Comparison of ENCODE assay signal across 24 cellular contexts in genomic region chr17:14198575-14198974, GRCh38. TPM values are rescaled to one million over a fixed set of nuclear protein-coding genes. Genes with fewer than 3 reads are reported as not detected.
DNase-seq lines count a peak whose midpoint lies in the region; ATAC-seq, FAIRE-seq and TF ChIP-seq lines count a peak whose summit lies in the region.
"Had no signal": no experiment of that assay in that cellular context is flagged by ENCODE, and none has a peak within 500 bp of the region (broad histone marks: within the 10 kb centered on the region; RNA-seq: fewer than 3 reads in every experiment).

No MANE protein-coding gene starts in this region.

- no peaks in the 10 kb centered on the region for H3K9me3 Mint-ChIP-seq in stimulated activated naive CD8-positive, alpha-beta T cell treated with anti-CD3 and anti-CD28 coated beads, Interleukin-15, Interleukin-2, amounts not matched to agents 100 ng/mL and 50 ng/mL, for 24 hours
- H3K9me3 Mint-ChIP-seq: H9, neural progenitor cell had no signal

- peaks cover 46% of the 10 kb centered on the region for H3K36me3 Mint-ChIP-seq in stimulated activated naive CD8-positive, alpha-beta T cell treated with anti-CD3 and anti-CD28 coated beads, Interleukin-15, Interleukin-2, amounts not matched to agents 100 ng/mL and 50 ng/mL, for 24 hours (ENCODE audit: low read depth)

- DNase-seq in NCI-H2029 (lab: John Stamatoyannopoulos, UW) (peak; percentile 10), NCI-H2029 treated with DMSO at 0.1 percent for 48 hours (lab: John Stamatoyannopoulos, UW) (no peak), NCI-H2171 (lab: John Stamatoyannopoulos, UW) (no peak), HT-29 (ENCODE audit: low spot score) (no peak), vagina (ENCODE audit: extremely low spot score in 2 of 2) (no peak)
- DNase-seq in stimulated activated naive CD8-positive, alpha-beta T cell treated with anti-CD3 and anti-CD28 coated beads, Interleukin-15, Interleukin-2, amounts not matched to agents 100 U/mL and 50 U/mL, for 24 hours = no peak
- DNase-seq: effector CD4-positive, alpha-beta T cell; esophagus squamous epithelium; MM.1S; NCI-H1436 treated with DMSO at 0.1 percent for 48 hours; NCI-H69; psoas muscle; stimulated activated CD4-positive, alpha-beta T cell treated with anti-CD3 and anti-CD28 coated beads, Interleukin-4, amount 100 ng/mL, for 4 hours had no signal

- no peak for TF ChIP-seq CTCF in vagina (IDR thresholded peaks at IDR 0.05)

- intact Hi-C loops in vagina (cut with DNase I) = no loop called here

- peak overlapping the region; percentile 29 for H3K4me3 Mint-ChIP-seq in stimulated activated naive CD8-positive, alpha-beta T cell treated with anti-CD3 and anti-CD28 coated beads, Interleukin-15, Interleukin-2, amounts not matched to agents 100 ng/mL and 50 ng/mL, for 24 hours
- H3K4me3 Mint-ChIP-seq: H9, neural progenitor cell had no signal

- no peaks in the 10 kb centered on the region for H3K9me3 ChIP-seq in vagina
- H3K9me3 ChIP-seq: ascending aorta, esophagus squamous epithelium, psoas muscle had no signal

- TF ChIP-seq POLR2A in vagina (IDR thresholded peaks at IDR 0.05) = no peak

- no peak overlapping the region for H3K27ac ChIP-seq in vagina
- H3K27ac ChIP-seq: 22Rv1, ascending aorta, neural progenitor cell, psoas muscle had no signal

- FAIRE-seq in islet of Langerhans (lab: Jason Lieb, UNC) = peak; percentile 92
- FAIRE-seq: K562 had no signal

- peak overlapping the region; percentile 0 for H3K27ac Mint-ChIP-seq in stimulated activated naive CD8-positive, alpha-beta T cell treated with anti-CD3 and anti-CD28 coated beads, Interleukin-15, Interleukin-2, amounts not matched to agents 100 ng/mL and 50 ng/mL, for 24 hours
- H3K27ac Mint-ChIP-seq: H9, neural progenitor cell had no signal

- H3K4me3 ChIP-seq in vagina = no peak overlapping the region
- H3K4me3 ChIP-seq: ascending aorta, esophagus squamous epithelium, K562, neural progenitor cell, psoas muscle, skin epidermis had no signal

- H3K27me3 Mint-ChIP-seq in stimulated activated naive CD8-positive, alpha-beta T cell treated with anti-CD3 and anti-CD28 coated beads, Interleukin-15, Interleukin-2, amounts not matched to agents 100 ng/mL and 50 ng/mL, for 24 hours = no peaks in the 10 kb centered on the region

- no peaks in the 10 kb centered on the region for H3K27me3 ChIP-seq in vagina
- H3K27me3 ChIP-seq: ascending aorta, esophagus squamous epithelium, neural progenitor cell had no signal

- peaks cover 94% of the 10 kb centered on the region for H3K4me1 Mint-ChIP-seq in stimulated activated naive CD8-positive, alpha-beta T cell treated with anti-CD3 and anti-CD28 coated beads, Interleukin-15, Interleukin-2, amounts not matched to agents 100 ng/mL and 50 ng/mL, for 24 hours (ENCODE audit: low read depth)

- no peaks in the 10 kb centered on the region for H3K36me3 ChIP-seq in vagina
- H3K36me3 ChIP-seq: neural progenitor cell had no signal

- H3K4me1 ChIP-seq in vagina = peaks cover 26% of the 10 kb centered on the region
- H3K4me1 ChIP-seq: ascending aorta, neural progenitor cell had no signal

- no peak for ATAC-seq in stimulated activated naive CD8-positive, alpha-beta T cell treated with anti-CD3 and anti-CD28 coated beads, Interleukin-15, Interleukin-2, amounts not matched to agents 100 U/mL and 50 U/mL, for 24 hours
- ATAC-seq: K562, psoas muscle had no signal

RNA-seq across cellular contexts. Expression of gene CDRT15, which starts 38.1 kb away (rescaled TPM):
- not detected in 2 replicates for total RNA-seq in HT-29 (2014; rRNA removed; shearing (Covaris generic))
- total RNA-seq in vagina = not detected
- total RNA-seq: ascending aorta, cerebellum, esophagus squamous epithelium, glomerular endothelial cell, H9, K562, psoas muscle, ureter had no signal
